19 cellular contexts compared by ENCODE assay signal in the genomic region with DNA sequence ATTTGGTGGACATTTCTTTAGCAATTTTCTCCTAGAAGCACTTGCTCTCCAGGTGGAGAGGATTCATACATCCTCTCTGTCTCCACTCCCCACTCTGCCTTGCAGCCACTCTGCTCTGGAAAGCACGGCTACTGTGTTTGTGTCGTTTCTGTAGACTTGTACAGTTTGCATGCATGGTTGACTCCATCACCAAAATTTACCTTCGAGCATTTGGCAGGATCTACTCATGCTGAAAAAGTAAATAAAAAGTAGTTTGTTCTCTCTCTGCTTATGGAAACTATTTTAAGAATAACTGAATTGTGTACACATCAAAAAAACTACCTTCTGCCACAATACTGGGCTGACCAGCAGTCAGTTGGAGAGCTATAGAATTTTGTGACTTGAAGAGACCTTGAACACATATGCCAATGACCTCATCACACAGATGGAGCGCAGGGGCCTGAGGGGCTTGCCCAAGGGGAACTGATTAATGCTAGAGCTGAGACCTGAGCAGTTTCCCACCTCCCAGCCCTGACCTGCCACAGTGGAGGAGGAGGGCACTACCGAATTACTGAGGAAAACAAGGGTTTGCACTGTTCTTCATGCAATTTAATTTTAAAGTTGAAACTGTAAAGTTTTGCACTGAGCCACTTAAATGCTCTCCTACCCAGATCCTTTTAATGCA. TPM values are rescaled to one million over a fixed set of nuclear protein-coding genes. Genes with fewer than 3 reads are reported as not detected.
"Had no signal": no experiment of that assay in that cellular context is flagged by ENCODE, and none has a peak within 500 bp of the region (broad histone marks: within the 10 kb centered on the region; RNA-seq: fewer than 3 reads in every experiment).

No MANE protein-coding gene starts in this region.

- H3K4me1 ChIP-seq: heart right ventricle, left ventricle myocardium inferior, lower lobe of right lung had no signal

- H3K4me1 Mint-ChIP-seq: nephron progenitor cell had no signal

- H3K4me3 Mint-ChIP-seq: endodermal cell, nephron progenitor cell had no signal

- H3K27ac ChIP-seq: heart right ventricle, left ventricle myocardium inferior, lower lobe of right lung had no signal

- H3K36me3 ChIP-seq: heart right ventricle, left ventricle myocardium inferior, lower lobe of right lung had no signal

- H3K4me3 ChIP-seq: heart right ventricle, left ventricle myocardium inferior, lower lobe of right lung, smooth muscle cell had no signal

- ATAC-seq: heart right ventricle, lower lobe of right lung, right cardiac atrium had no signal

- DNase-seq: cerebellar nuclear complex; effector CD4-positive, alpha-beta T cell; endodermal cell; heart right ventricle; hypothalamus; left ventricle myocardium inferior; lower lobe of right lung; mesenchymal stem cell; midbrain; nephron progenitor cell; right cardiac atrium; stimulated activated CD4-positive, alpha-beta T cell treated with anti-CD3 and anti-CD28 coated beads, Interleukin-2, amount 100 ng/mL, for 48 hours; stimulated activated naive CD4-positive, alpha-beta T cell treated with Interleukin-2 at 50 U/mL for 16 hours; trophoblast cell had no signal

- H3K9me3 ChIP-seq: heart right ventricle, left ventricle myocardium inferior, lower lobe of right lung had no signal

RNA-seq across cellular contexts. Expression of a gene that starts 33.7 kb away (rescaled TPM):
- total RNA-seq: dermis microvascular lymphatic vessel endothelial cell, glomerular endothelial cell, heart right ventricle, left ventricle myocardium inferior, omental fat pad, pulmonary artery endothelial cell, right cardiac atrium had no signal
- polyA plus RNA-seq: heart right ventricle, right cardiac atrium had no signal
